ENCODE assay signal across 14 cellular contexts in genomic region chr13:101739382-101740178, GRCh38.
DNase-seq lines count a peak whose midpoint lies in the region; ATAC-seq, FAIRE-seq and TF ChIP-seq lines count a peak whose summit lies in the region.
"Had no signal": no experiment of that assay in that cellular context is flagged by ENCODE, and none has a peak within 500 bp of the region (broad histone marks: within the 10 kb centered on the region; RNA-seq: fewer than 3 reads in every experiment).

No MANE protein-coding gene starts in this region.

- ATAC-seq in GM18909 (IDR thresholded peaks at IDR 0.05; ENCODE audit: poor library complexity, unreplicated experiment) (peak; percentile 97), HG03342 (IDR thresholded peaks at IDR 0.05; ENCODE audit: unreplicated experiment) (peak; percentile 91)
- ATAC-seq: CD8-positive, alpha-beta T cell had no signal

- TF ChIP-seq CTCF in liver (IDR thresholded peaks at IDR 0.05; ENCODE audit: low read depth, low read length, missing input control), result no peak
- TF ChIP-seq CTCF in left ventricle myocardium inferior (IDR thresholded peaks at IDR 0.05; ENCODE audit: borderline replicate concordance), result no peak
- TF ChIP-seq CTCF in RWPE1 (conservative IDR thresholded peaks at IDR 0.05; ENCODE audit: low read depth), result no peak

- H3K9me3 Mint-ChIP-seq in activated naive CD8-positive, alpha-beta T cell treated with anti-CD3 and anti-CD28 coated beads for 36 hours, result no peaks in the 10 kb centered on the region
- H3K9me3 Mint-ChIP-seq: CD8-positive, alpha-beta T cell had no signal

- no peaks in the 10 kb centered on the region for H3K4me1 Mint-ChIP-seq in activated naive CD8-positive, alpha-beta T cell treated with anti-CD3 and anti-CD28 coated beads for 36 hours

- peak overlapping the region; percentile 38 to 74 for H3K9ac ChIP-seq in liver (ENCODE audit: low read depth in 1 of 2, low read length in 2 of 2)
- H3K9ac ChIP-seq: KMS-11 had no signal

- H3K4me3 ChIP-seq in liver (ENCODE audit: low read depth in 1 of 3, low read length in 3 of 3) (no peak overlapping the region), left ventricle myocardium inferior (no peak overlapping the region)
- H3K4me3 ChIP-seq: prostate gland had no signal

- intact Hi-C loops in left ventricle myocardium inferior (cut with micrococcal nuclease), result no loop called here

- no peaks in the 10 kb centered on the region for H3K36me3 ChIP-seq in liver (ENCODE audit: control insufficient read depth in 4 of 4, insufficient read depth in 3 of 4, low read depth in 1 of 4, low read length in 3 of 4)
- no peaks in the 10 kb centered on the region for H3K36me3 ChIP-seq in left ventricle myocardium inferior
- H3K36me3 ChIP-seq: prostate gland had no signal

- no peak overlapping the region for H3K27ac Mint-ChIP-seq in activated naive CD8-positive, alpha-beta T cell treated with anti-CD3 and anti-CD28 coated beads for 36 hours
- H3K27ac Mint-ChIP-seq: CD8-positive, alpha-beta T cell had no signal

- H3K9me3 ChIP-seq in liver (ENCODE audit: control insufficient read depth in 4 of 4, low read length in 3 of 4) (no peaks in the 10 kb centered on the region), left ventricle myocardium inferior (replicated peaks) (no peaks in the 10 kb centered on the region)
- H3K9me3 ChIP-seq: prostate gland had no signal

- TF ChIP-seq RAD21 in liver (IDR thresholded peaks at IDR 0.05), result peak; percentile 65 to 67

- 34% methylated on average over 9 of the region's 9 CpGs for WGBS in liver

- peaks cover 2 to 26% (median 10%) of the 10 kb centered on the region in 4 donors for H3K4me1 ChIP-seq in liver (ENCODE audit: control insufficient read depth in 4 of 4, insufficient read depth in 4 of 4, low read length in 3 of 4)
- no peaks in the 10 kb centered on the region for H3K4me1 ChIP-seq in left ventricle myocardium inferior
- H3K4me1 ChIP-seq: prostate gland had no signal

- POLR2A ChIA-PET in RWPE1 (lab: Yijun Ruan, JAX; ENCODE audit: low non-redundant PET), result no interaction called here

- H3K27me3 Mint-ChIP-seq in activated naive CD8-positive, alpha-beta T cell treated with anti-CD3 and anti-CD28 coated beads for 36 hours, result peaks cover 9% of the 10 kb centered on the region

- H3K4me3 Mint-ChIP-seq in activated naive CD8-positive, alpha-beta T cell treated with anti-CD3 and anti-CD28 coated beads for 36 hours, result no peak overlapping the region
- H3K4me3 Mint-ChIP-seq: CD8-positive, alpha-beta T cell had no signal

- peak overlapping the region; percentile 89 to 94 for H3K27ac ChIP-seq in liver (ENCODE audit: low read depth in 1 of 2, low read length in 2 of 2)
- no peak overlapping the region for H3K27ac ChIP-seq in left ventricle myocardium inferior (replicated peaks)
- no peak overlapping the region for H3K27ac ChIP-seq in RWPE1
- H3K27ac ChIP-seq: KMS-11, prostate gland had no signal

- no peak for TF ChIP-seq POLR2A in H54 (IDR thresholded peaks at IDR 0.05; ENCODE audit: low read depth, low read length)

- CTCF ChIA-PET in RWPE1 (lab: Yijun Ruan, JAX), result no interaction called here

- FAIRE-seq in H54 (lab: Jason Lieb, UNC), result peak; percentile 57
- FAIRE-seq: keratinocyte had no signal

- DNase-seq in H54 (ENCODE audit: insufficient read length, low spot score) (no peak), left ventricle myocardium inferior (no peak), RWPE1 (ENCODE audit: low spot score) (no peak), ureter (ENCODE audit: low spot score) (no peak)
- no peak for DNase-seq in activated naive CD8-positive, alpha-beta T cell treated with anti-CD3 and anti-CD28 coated beads for 36 hours
- DNase-seq: CD8-positive, alpha-beta T cell; erythroblast; NCI-H446 treated with DMSO at 0.1 percent for 48 hours had no signal

- H3K36me3 Mint-ChIP-seq in activated naive CD8-positive, alpha-beta T cell treated with anti-CD3 and anti-CD28 coated beads for 36 hours, result no peaks in the 10 kb centered on the region
- H3K36me3 Mint-ChIP-seq: CD8-positive, alpha-beta T cell had no signal

- H3K27me3 ChIP-seq in liver (ENCODE audit: control insufficient read depth in 4 of 4, insufficient read depth in 4 of 4, low read length in 3 of 4) (no peaks in the 10 kb centered on the region), left ventricle myocardium inferior (ENCODE audit: low read depth) (no peaks in the 10 kb centered on the region)

TF ChIP-seq in liver, 16 proteins besides CTCF, POLR2A, EP300 and RAD21:
- peak; percentile 94 for TF ChIP-seq ZBTB33 (IDR thresholded peaks at IDR 0.05)
- peak; percentile 29 for TF ChIP-seq NR2F2 (IDR thresholded peaks at IDR 0.05)
- TF ChIP-seq TAF1 (conservative IDR thresholded peaks at IDR 0.05), result peak; percentile 26
- TF ChIP-seq GABPA (IDR thresholded peaks at IDR 0.05 in 1 of 2, conservative IDR thresholded peaks at IDR 0.05 in 1 of 2), result no peak
- peak in 1 of 2 donors; percentile 81 for TF ChIP-seq EGR1 (IDR thresholded peaks at IDR 0.05; ENCODE audit: low read depth in 2 of 2)
- TF ChIP-seq, protein P1, sequence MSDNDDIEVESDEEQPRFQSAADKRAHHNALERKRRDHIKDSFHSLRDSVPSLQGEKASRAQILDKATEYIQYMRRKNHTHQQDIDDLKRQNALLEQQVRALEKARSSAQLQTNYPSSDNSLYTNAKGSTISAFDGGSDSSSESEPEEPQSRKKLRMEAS (IDR thresholded peaks at IDR 0.05), result peak; percentile 89
- peak; percentile 89 for TF ChIP-seq YY1 (IDR thresholded peaks at IDR 0.05)
- TF ChIP-seq REST (IDR thresholded peaks at IDR 0.05), result peak; percentile 83
- peak; percentile 78 to 84 for TF ChIP-seq HNF4A (conservative IDR thresholded peaks at IDR 0.05)
- TF ChIP-seq FOXA2 (IDR thresholded peaks at IDR 0.05), result peak; percentile 76
- TF ChIP-seq HNF4G (IDR thresholded peaks at IDR 0.05), result peak; percentile 39
- TF ChIP-seq RXRA (IDR thresholded peaks at IDR 0.05), result peak; percentile 80 to 93
- TF ChIP-seq ATF3 (IDR thresholded peaks at IDR 0.05), result peak; percentile 72
- TF ChIP-seq FOXA1 (IDR thresholded peaks at IDR 0.05), result peak; percentile 83
- peak; percentile 90 for TF ChIP-seq SP1 (IDR thresholded peaks at IDR 0.05)
- peak; percentile 76 to 91 for TF ChIP-seq JUND (IDR thresholded peaks at IDR 0.05)

Comparison
In these comparisons a context has a peak if more than half of its experiments do, and no peak if none do; other contexts are left out.
1. H3K27ac ChIP-seq: peak in liver (2 of 2); none in left ventricle myocardium inferior (single experiment) and RWPE1 (single experiment).